In the genomic region with DNA sequence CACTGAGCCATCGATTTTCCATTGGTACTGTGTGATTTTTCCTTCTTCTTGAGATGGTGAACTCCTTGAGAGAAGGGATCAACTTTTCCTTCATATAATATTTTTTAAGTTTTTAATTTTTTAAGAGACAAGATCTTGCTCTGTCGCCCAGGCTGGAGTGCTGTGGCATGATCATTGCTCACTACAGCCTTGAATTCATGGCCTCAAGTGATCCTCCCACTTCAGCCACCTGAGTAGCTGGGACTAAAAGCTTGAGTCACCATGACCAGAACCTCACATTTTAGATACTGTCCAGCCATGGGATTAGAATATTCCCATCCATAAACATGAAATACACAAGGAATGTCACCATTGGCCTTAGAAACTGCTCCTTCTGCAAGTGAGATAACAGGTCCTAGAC, we compare ENCODE assay signal across 26 cellular contexts.
"Had no signal": no experiment of that assay in that cellular context is flagged by ENCODE, and none has a peak within 500 bp of the region (broad histone marks: within the 10 kb centered on the region; RNA-seq: fewer than 3 reads in every experiment).

No MANE protein-coding gene starts in this region.

- H3K4me3 ChIP-seq: colonic mucosa, esophagus squamous epithelium, gastroesophageal sphincter, heart left ventricle, hepatocyte, lower lobe of right lung, mucosa of descending colon had no signal

- H3K9me3 ChIP-seq: colonic mucosa, esophagus squamous epithelium, gastroesophageal sphincter, heart left ventricle, lower lobe of right lung, mucosa of descending colon had no signal

- FAIRE-seq: endometrium, frontal cortex, kidney had no signal

- H3K4me1 ChIP-seq: colonic mucosa, foreskin keratinocyte, lower lobe of right lung had no signal

- ATAC-seq: effector memory CD8-positive, alpha-beta T cell; foreskin keratinocyte; gastroesophageal sphincter; heart left ventricle; left colon; left lobe of liver; left ventricle myocardium superior; mucosa of descending colon; naive thymus-derived CD8-positive, alpha-beta T cell had no signal

- H3K36me3 ChIP-seq: colonic mucosa, esophagus squamous epithelium, gastroesophageal sphincter, heart left ventricle, lower lobe of right lung had no signal

- H3K4me2 ChIP-seq: hepatocyte had no signal

- H3K27me3 ChIP-seq: colonic mucosa, esophagus squamous epithelium, foreskin keratinocyte, gastroesophageal sphincter, heart left ventricle, hepatocyte had no signal

- H3K27ac ChIP-seq: colonic mucosa, epithelial cell of prostate, esophagus squamous epithelium, foreskin keratinocyte, gastroesophageal sphincter, heart left ventricle, hepatocyte, lower lobe of right lung had no signal

- H2AFZ ChIP-seq: hepatocyte had no signal

- DNase-seq: colonic mucosa; cortex of kidney; effector CD8-positive, alpha-beta T cell; effector memory CD8-positive, alpha-beta T cell; endodermal cell; erythroblast; esophagus squamous epithelium; foreskin keratinocyte; heart left ventricle; hypothalamus; immature natural killer cell; islet precursor cell; kidney; kidney glomerular epithelial cell; left colon; left ventricle myocardium superior; lower lobe of right lung; mucosa of descending colon; naive B cell; naive thymus-derived CD8-positive, alpha-beta T cell had no signal
